Comparison of ENCODE assay signal across 1 cellular context in the genomic region with DNA sequence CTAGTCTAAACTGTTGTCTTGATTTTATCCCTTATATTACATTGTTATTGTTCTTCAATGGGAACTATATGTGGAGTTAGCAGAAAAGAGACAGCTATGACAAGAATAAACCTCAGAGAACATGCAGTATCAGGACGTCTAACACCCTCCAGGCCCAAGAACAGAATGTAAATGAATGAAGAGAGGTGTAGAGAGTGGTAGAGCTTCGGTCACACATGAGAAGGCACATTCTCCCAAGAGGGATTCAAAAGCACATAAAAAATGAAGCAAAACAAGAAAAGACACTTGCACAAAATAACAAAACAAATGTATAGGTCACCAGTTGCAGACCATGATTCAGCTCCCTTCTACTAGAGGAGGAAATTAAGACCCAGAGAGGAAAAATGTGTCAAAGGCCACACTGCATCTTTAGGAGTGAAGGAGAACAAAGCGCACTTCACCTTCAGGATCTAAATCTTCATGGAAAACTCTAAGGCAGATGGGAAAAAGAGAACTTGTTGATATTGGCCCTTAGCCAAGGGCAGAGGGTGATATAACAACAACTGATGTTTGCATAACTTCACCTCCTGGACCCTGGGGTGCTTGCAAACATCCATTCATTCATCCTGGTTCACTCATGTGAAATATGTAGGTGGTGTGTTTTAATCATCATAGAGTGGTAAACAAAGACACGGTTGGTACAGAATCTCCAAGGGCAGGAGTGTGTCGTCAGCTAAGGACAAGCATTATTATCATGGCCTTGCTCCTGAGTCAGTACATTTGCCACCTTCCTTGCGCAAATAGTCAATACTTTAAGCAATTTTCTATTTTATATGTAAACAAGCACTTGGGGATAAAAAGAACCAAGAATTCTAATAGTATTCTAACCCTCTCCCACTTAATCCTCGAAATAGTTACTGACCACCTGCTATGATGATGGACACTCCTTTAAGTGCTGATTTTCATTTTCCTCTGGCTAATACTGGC.
TF ChIP-seq lines count a peak whose summit lies in the region.

No MANE protein-coding gene starts in this region.

TF ChIP-seq in GM12878, 131 proteins besides CTCF, POLR2A, EP300 and RAD21 (continued from another document):
- TF ChIP-seq, protein P1, sequence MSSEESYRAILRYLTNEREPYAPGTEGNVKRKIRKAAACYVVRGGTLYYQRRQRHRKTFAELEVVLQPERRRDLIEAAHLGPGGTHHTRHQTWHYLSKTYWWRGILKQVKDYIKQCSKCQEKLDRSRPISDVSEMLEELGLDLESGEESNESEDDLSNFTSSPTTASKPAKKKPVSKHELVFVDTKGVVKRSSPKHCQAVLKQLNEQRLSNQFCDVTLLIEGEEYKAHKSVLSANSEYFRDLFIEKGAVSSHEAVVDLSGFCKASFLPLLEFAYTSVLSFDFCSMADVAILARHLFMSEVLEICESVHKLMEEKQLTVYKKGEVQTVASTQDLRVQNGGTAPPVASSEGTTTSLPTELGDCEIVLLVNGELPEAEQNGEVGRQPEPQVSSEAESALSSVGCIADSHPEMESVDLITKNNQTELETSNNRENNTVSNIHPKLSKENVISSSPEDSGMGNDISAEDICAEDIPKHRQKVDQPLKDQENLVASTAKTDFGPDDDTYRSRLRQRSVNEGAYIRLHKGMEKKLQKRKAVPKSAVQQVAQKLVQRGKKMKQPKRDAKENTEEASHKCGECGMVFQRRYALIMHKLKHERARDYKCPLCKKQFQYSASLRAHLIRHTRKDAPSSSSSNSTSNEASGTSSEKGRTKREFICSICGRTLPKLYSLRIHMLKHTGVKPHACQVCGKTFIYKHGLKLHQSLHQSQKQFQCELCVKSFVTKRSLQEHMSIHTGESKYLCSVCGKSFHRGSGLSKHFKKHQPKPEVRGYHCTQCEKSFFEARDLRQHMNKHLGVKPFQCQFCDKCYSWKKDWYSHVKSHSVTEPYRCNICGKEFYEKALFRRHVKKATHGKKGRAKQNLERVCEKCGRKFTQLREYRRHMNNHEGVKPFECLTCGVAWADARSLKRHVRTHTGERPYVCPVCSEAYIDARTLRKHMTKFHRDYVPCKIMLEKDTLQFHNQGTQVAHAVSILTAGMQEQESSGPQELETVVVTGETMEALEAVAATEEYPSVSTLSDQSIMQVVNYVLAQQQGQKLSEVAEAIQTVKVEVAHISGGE (CRISPR knock-in tag; IDR thresholded peaks at IDR 0.05), result no peak
- TF ChIP-seq, protein P2, sequence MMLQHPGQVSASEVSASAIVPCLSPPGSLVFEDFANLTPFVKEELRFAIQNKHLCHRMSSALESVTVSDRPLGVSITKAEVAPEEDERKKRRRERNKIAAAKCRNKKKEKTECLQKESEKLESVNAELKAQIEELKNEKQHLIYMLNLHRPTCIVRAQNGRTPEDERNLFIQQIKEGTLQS (IDR thresholded peaks at IDR 0.05; ENCODE audit: borderline replicate concordance, extremely low read depth, low read depth, low read length), result no peak
- TF ChIP-seq DPF2 (IDR thresholded peaks at IDR 0.05), result 0 out of 2 replicates have a peak, but pooled peaks have one; percentile 30
- TF ChIP-seq ATF7 (IDR thresholded peaks at IDR 0.05; ENCODE audit: low read depth), result 0 out of 2 replicates have a peak, but pooled peaks have one; percentile 24
- TF ChIP-seq WRNIP1 (IDR thresholded peaks at IDR 0.05; ENCODE audit: borderline replicate concordance, low read depth, low read length), result no peak
- TF ChIP-seq CBX5 (IDR thresholded peaks at IDR 0.05; ENCODE audit: low read depth), result no peak
- peak; percentile 34 to 35; a peak in 2 of 4 replicates for TF ChIP-seq IKZF2 (IDR thresholded peaks at IDR 0.05)
- 0 out of 2 replicates have a peak, but pooled peaks have one; percentile 22 for TF ChIP-seq PAX5 (IDR thresholded peaks at IDR 0.05; ENCODE audit: borderline replicate concordance, low read depth, low read length)
- no peak for TF ChIP-seq CHD4 (IDR thresholded peaks at IDR 0.05)
- TF ChIP-seq, protein P3, sequence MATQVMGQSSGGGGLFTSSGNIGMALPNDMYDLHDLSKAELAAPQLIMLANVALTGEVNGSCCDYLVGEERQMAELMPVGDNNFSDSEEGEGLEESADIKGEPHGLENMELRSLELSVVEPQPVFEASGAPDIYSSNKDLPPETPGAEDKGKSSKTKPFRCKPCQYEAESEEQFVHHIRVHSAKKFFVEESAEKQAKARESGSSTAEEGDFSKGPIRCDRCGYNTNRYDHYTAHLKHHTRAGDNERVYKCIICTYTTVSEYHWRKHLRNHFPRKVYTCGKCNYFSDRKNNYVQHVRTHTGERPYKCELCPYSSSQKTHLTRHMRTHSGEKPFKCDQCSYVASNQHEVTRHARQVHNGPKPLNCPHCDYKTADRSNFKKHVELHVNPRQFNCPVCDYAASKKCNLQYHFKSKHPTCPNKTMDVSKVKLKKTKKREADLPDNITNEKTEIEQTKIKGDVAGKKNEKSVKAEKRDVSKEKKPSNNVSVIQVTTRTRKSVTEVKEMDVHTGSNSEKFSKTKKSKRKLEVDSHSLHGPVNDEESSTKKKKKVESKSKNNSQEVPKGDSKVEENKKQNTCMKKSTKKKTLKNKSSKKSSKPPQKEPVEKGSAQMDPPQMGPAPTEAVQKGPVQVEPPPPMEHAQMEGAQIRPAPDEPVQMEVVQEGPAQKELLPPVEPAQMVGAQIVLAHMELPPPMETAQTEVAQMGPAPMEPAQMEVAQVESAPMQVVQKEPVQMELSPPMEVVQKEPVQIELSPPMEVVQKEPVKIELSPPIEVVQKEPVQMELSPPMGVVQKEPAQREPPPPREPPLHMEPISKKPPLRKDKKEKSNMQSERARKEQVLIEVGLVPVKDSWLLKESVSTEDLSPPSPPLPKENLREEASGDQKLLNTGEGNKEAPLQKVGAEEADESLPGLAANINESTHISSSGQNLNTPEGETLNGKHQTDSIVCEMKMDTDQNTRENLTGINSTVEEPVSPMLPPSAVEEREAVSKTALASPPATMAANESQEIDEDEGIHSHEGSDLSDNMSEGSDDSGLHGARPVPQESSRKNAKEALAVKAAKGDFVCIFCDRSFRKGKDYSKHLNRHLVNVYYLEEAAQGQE (IDR thresholded peaks at IDR 0.05; ENCODE audit: low read depth, low read length), result no peak
- peak; percentile 50; the same call in 1 of the 2 replicates for TF ChIP-seq NBN (IDR thresholded peaks at IDR 0.05)
- no peak for TF ChIP-seq ZNF24 (IDR thresholded peaks at IDR 0.05)
